ENCODE assay signal across 8 cellular contexts in the genomic region with DNA sequence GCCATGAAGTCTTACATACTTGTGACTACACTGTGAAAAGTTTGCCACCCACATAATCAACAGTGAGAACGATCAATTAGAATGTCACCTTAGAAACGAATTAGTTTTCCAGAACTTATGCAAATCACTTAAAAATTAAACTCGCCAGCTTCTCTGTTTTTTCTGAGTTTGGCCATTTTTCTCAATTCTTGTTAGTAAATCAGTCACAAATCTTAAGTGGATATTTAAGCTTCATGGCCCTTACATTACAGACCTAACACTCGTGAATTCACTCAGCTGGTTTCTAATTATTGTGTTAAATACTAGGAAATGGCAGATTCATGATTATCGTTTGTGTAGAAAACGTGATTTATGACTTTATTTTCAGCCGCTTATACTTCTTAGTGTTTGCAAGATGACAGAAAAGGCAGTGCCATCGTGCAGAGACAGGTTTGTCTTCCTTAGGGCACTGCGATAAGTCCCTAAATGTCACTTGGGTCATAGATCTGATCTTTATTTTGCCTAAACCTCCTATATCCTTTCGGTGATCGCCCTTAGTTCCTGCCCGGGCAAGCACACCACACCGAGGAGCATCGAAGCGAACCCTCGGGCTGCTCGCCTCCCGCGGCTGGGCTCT. TPM values are rescaled to one million over a fixed set of nuclear protein-coding genes. Genes with fewer than 3 reads are reported as not detected.
DNase-seq lines count a peak whose midpoint lies in the region; FAIRE-seq and TF ChIP-seq lines count a peak whose summit lies in the region.

No MANE protein-coding gene starts in this region.

- no peaks in the 10 kb centered on the region for H3K9me3 Mint-ChIP-seq in activated T-helper 1 cell treated with anti-CD3 and anti-CD28 coated beads, Interleukin-12 subunit alpha, Interleukin-12 subunit beta, Interleukin-2, Interleukin-4 antibody, amounts not matched to agents 30 ng/mL and 10 ng/mL and 1 ng/mL, durations not matched to agents 14 hours and 24 hours and 36 hours

- H3K36me3 Mint-ChIP-seq in activated T-helper 1 cell treated with anti-CD3 and anti-CD28 coated beads, Interleukin-12 subunit alpha, Interleukin-12 subunit beta, Interleukin-2, Interleukin-4 antibody, amounts not matched to agents 30 ng/mL and 10 ng/mL and 1 ng/mL, durations not matched to agents 14 hours and 24 hours and 36 hours (ENCODE audit: low read depth) = no peaks in the 10 kb centered on the region

- peak; percentile 25 for FAIRE-seq in D721Med (lab: Jason Lieb, UNC)

- H3K27me3 Mint-ChIP-seq in activated T-helper 1 cell treated with anti-CD3 and anti-CD28 coated beads, Interleukin-12 subunit alpha, Interleukin-12 subunit beta, Interleukin-2, Interleukin-4 antibody, amounts not matched to agents 30 ng/mL and 10 ng/mL and 1 ng/mL, durations not matched to agents 14 hours and 24 hours and 36 hours (ENCODE audit: insufficient read depth) = peaks cover 83% of the 10 kb centered on the region

- H3K27me3 ChIP-seq in iPS-20b (ENCODE audit: insufficient read depth, low read length) = peaks cover 40% of the 10 kb centered on the region

- peak overlapping the region; percentile 98 for H3K27ac ChIP-seq in HEK293 (ENCODE audit: extremely low read depth, low read depth, low read length)
- H3K27ac ChIP-seq in iPS-20b (ENCODE audit: low read length) = no peak overlapping the region
- H3K27ac ChIP-seq in temporal lobe (ENCODE audit: low read depth, low read length) = peak overlapping the region; percentile 76

- peaks cover 40% of the 10 kb centered on the region for H3K4me1 ChIP-seq in HEK293 (ENCODE audit: control insufficient read depth, insufficient read depth, low read length)
- H3K4me1 ChIP-seq in iPS-20b (ENCODE audit: insufficient read depth, low read length) = peaks cover 21% of the 10 kb centered on the region

- H3K4me1 Mint-ChIP-seq in activated T-helper 1 cell treated with anti-CD3 and anti-CD28 coated beads, Interleukin-12 subunit alpha, Interleukin-12 subunit beta, Interleukin-2, Interleukin-4 antibody, amounts not matched to agents 30 ng/mL and 10 ng/mL and 1 ng/mL, durations not matched to agents 14 hours and 24 hours and 36 hours (ENCODE audit: low read depth) = peaks cover 20% of the 10 kb centered on the region

- H3K4me3 Mint-ChIP-seq in activated T-helper 1 cell treated with anti-CD3 and anti-CD28 coated beads, Interleukin-12 subunit alpha, Interleukin-12 subunit beta, Interleukin-2, Interleukin-4 antibody, amounts not matched to agents 30 ng/mL and 10 ng/mL and 1 ng/mL, durations not matched to agents 14 hours and 24 hours and 36 hours = peak overlapping the region; percentile 71

- H3K9ac ChIP-seq in iPS-20b (ENCODE audit: low read depth, low read length) = peak overlapping the region; percentile 53; the same call in 1 of the 2 replicates

- H3K9me3 ChIP-seq in HEK293 (ENCODE audit: control insufficient read depth, insufficient read depth, low read depth, low read length) (no peaks in the 10 kb centered on the region), iPS-20b (ENCODE audit: insufficient read depth, low read depth, low read length) (no peaks in the 10 kb centered on the region)

- H3K4me3 ChIP-seq in HEK293 (ENCODE audit: low read depth, low read length) (peak overlapping the region; percentile 71), iPS-20b (ENCODE audit: low read length) (peak overlapping the region; percentile 77)

- no peak overlapping the region for H3K27ac Mint-ChIP-seq in activated T-helper 1 cell treated with anti-CD3 and anti-CD28 coated beads, Interleukin-12 subunit alpha, Interleukin-12 subunit beta, Interleukin-2, Interleukin-4 antibody, amounts not matched to agents 30 ng/mL and 10 ng/mL and 1 ng/mL, durations not matched to agents 14 hours and 24 hours and 36 hours

- CTCF ChIA-PET in HEK293 (lab: Yijun Ruan, JAX) = interaction anchor here (0.6 to 0.9 kb wide), 4 partner anchors 31 to 253 kb away, joined by 3 read pairs; no protein-coding TSS in a partner anchor

- TF ChIP-seq CTCF in D721Med (IDR thresholded peaks at IDR 0.05; ENCODE audit: insufficient read depth, missing control alignments) (no peak), HEK293 (tag by site-specific recombination; IDR thresholded peaks at IDR 0.05) (no peak)

- no peaks in the 10 kb centered on the region for H3K36me3 ChIP-seq in HEK293 (ENCODE audit: control insufficient read depth in 2 of 2, insufficient read depth in 1 of 2, low read length in 2 of 2)
- no peaks in the 10 kb centered on the region for H3K36me3 ChIP-seq in iPS-20b (ENCODE audit: insufficient read depth, low read depth, low read length)

- POLR2A ChIA-PET in HEK293 (lab: Yijun Ruan, JAX) = interaction anchor here (0.6 to 1.9 kb wide), 3 partner anchors 18 to 1567 kb away, joined by 4 to 5 read pairs (median 4); no protein-coding TSS in a partner anchor

- intact Hi-C loops in activated T-helper 1 cell treated with anti-CD3 and anti-CD28 coated beads, Interleukin-12 subunit alpha, Interleukin-12 subunit beta, Interleukin-2, Interleukin-4 antibody, amounts not matched to agents 30 ng/mL and 10 ng/mL and 1 ng/mL, durations not matched to agents 14 hours and 24 hours and 36 hours (cut with micrococcal nuclease) = loop anchor here (5.0 to 10.0 kb wide), 3 partner anchors 145 to 458 kb away; no protein-coding TSS in a partner anchor

- DNase-seq in D721Med (ENCODE audit: insufficient read length, low spot score) = no peak
- no peak for DNase-seq in activated T-helper 1 cell treated with anti-CD3 and anti-CD28 coated beads, Interleukin-12 subunit alpha, Interleukin-12 subunit beta, Interleukin-2, Interleukin-4 antibody, amounts not matched to agents 30 ng/mL and 10 ng/mL and 1 ng/mL, durations not matched to agents 14 hours and 24 hours and 36 hours (ENCODE audit: low spot score)
- DNase-seq in HuH-7.5 (ENCODE audit: low spot score) = no peak
- no peak for DNase-seq in activated gamma-delta T cell (lab: John Stamatoyannopoulos, UW)
- no peak for DNase-seq in central memory CD4-positive, alpha-beta T cell

TF ChIP-seq in HEK293, 187 proteins besides CTCF, POLR2A, EP300 and RAD21 (continues in another document):
- TF ChIP-seq ZNF157 (tag by site-specific recombination; IDR thresholded peaks at IDR 0.05) = no peak
- TF ChIP-seq ZNF366 (tag by site-specific recombination; conservative IDR thresholded peaks at IDR 0.05) = no peak
- TF ChIP-seq ZNF23 (tag by site-specific recombination; IDR thresholded peaks at IDR 0.05; ENCODE audit: borderline replicate concordance) = no peak
- no peak for TF ChIP-seq ZNF677 (tag by site-specific recombination; IDR thresholded peaks at IDR 0.05)
- no peak for TF ChIP-seq ZFHX2 (tag by site-specific recombination; conservative IDR thresholded peaks at IDR 0.05)
- no peak for TF ChIP-seq BCL11A (tag by site-specific recombination; IDR thresholded peaks at IDR 0.05; ENCODE audit: low read depth)
- TF ChIP-seq ZNF791 (tag by site-specific recombination; IDR thresholded peaks at IDR 0.05) = no peak
- no peak for TF ChIP-seq ZNF777 (tag by site-specific recombination; IDR thresholded peaks at IDR 0.05; ENCODE audit: borderline replicate concordance)
- TF ChIP-seq ZNF2 (tag by site-specific recombination; IDR thresholded peaks at IDR 0.05) = 0 out of 2 replicates have a peak, but pooled peaks have one; percentile 28
- TF ChIP-seq, protein P1, sequence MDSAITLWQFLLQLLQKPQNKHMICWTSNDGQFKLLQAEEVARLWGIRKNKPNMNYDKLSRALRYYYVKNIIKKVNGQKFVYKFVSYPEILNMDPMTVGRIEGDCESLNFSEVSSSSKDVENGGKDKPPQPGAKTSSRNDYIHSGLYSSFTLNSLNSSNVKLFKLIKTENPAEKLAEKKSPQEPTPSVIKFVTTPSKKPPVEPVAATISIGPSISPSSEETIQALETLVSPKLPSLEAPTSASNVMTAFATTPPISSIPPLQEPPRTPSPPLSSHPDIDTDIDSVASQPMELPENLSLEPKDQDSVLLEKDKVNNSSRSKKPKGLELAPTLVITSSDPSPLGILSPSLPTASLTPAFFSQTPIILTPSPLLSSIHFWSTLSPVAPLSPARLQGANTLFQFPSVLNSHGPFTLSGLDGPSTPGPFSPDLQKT (IDR thresholded peaks at IDR 0.05; ENCODE audit: borderline replicate concordance, low read depth, low read length) = no peak
- TF ChIP-seq ZSCAN16 (tag by site-specific recombination; IDR thresholded peaks at IDR 0.05) = no peak
- TF ChIP-seq, protein P2, sequence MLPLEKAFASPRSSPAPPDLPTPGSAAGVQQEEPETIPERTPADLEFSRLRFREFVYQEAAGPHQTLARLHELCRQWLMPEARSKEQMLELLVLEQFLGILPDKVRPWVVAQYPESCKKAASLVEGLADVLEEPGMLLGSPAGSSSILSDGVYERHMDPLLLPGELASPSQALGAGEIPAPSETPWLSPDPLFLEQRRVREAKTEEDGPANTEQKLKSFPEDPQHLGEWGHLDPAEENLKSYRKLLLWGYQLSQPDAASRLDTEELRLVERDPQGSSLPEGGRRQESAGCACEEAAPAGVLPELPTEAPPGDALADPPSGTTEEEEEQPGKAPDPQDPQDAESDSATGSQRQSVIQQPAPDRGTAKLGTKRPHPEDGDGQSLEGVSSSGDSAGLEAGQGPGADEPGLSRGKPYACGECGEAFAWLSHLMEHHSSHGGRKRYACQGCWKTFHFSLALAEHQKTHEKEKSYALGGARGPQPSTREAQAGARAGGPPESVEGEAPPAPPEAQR (tag by site-specific recombination; IDR thresholded peaks at IDR 0.05) = no peak
- TF ChIP-seq, protein P3, sequence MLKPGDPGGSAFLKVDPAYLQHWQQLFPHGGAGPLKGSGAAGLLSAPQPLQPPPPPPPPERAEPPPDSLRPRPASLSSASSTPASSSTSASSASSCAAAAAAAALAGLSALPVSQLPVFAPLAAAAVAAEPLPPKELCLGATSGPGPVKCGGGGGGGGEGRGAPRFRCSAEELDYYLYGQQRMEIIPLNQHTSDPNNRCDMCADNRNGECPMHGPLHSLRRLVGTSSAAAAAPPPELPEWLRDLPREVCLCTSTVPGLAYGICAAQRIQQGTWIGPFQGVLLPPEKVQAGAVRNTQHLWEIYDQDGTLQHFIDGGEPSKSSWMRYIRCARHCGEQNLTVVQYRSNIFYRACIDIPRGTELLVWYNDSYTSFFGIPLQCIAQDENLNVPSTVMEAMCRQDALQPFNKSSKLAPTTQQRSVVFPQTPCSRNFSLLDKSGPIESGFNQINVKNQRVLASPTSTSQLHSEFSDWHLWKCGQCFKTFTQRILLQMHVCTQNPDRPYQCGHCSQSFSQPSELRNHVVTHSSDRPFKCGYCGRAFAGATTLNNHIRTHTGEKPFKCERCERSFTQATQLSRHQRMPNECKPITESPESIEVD (tag by site-specific recombination; IDR thresholded peaks at IDR 0.05) = peak; percentile 27; the same call in 1 of the 2 replicates

RNA-seq across cellular contexts. Expression of a gene that starts 0.6 kb away (rescaled TPM):
- 110 and 111 TPM in 2 replicates for total RNA-seq in activated T-helper 1 cell treated with anti-CD3 and anti-CD28 coated beads, Interleukin-12 subunit alpha, Interleukin-12 subunit beta, Interleukin-2, Interleukin-4 antibody, amounts not matched to agents 30 ng/mL and 10 ng/mL and 1 ng/mL, durations not matched to agents 14 hours and 24 hours and 36 hours
- total RNA-seq in temporal lobe = 129 TPM
